In genomic region chr3:112773-113172, GRCh38 we compare ENCODE assay signal across 32 cellular contexts.
"Had no signal": no experiment of that assay in that cellular context is flagged by ENCODE, and none has a peak within 500 bp of the region (broad histone marks: within the 10 kb centered on the region; RNA-seq: fewer than 3 reads in every experiment).

No MANE protein-coding gene starts in this region.

- H3K36me3 ChIP-seq: MG63 had no signal

- H3K9me3 ChIP-seq: MG63 had no signal

- DNase-seq: Karpas-422, Kasumi-1, MG63, MM.1S, MV-4-11, NCI-H1048, NCI-H1092, NCI-H1092 treated with DMSO at 0.1 percent for 48 hours, NCI-H1105, NCI-H1105 treated with DMSO at 0.1 percent for 48 hours, NCI-H1417 treated with DMSO at 0.1 percent for 48 hours, NCI-H1436, NCI-H1436 treated with DMSO at 0.1 percent for 48 hours, NCI-H1694, NCI-H1694 treated with DMSO at 0.1 percent for 48 hours, NCI-H187, NCI-H187 treated with DMSO at 0.1 percent for 48 hours, NCI-H1930, NCI-H2029, NCI-H2029 treated with DMSO at 0.1 percent for 48 hours, NCI-H2081, NCI-H2081 treated with DMSO at 0.1 percent for 48 hours, NCI-H2107, NCI-H2171, NCI-H2171 treated with DMSO at 0.1 percent for 48 hours, NCI-H2227 treated with DMSO at 0.1 percent for 48 hours, NCI-H226, NCI-H446, NCI-H446 treated with DMSO at 0.1 percent for 48 hours, NCI-H510A, NCI-H510A treated with DMSO at 0.1 percent for 48 hours, NCI-H524 treated with DMSO at 0.1 percent for 48 hours had no signal

- H3K4me3 ChIP-seq: MG63 had no signal

- H3K27me3 ChIP-seq: MG63 had no signal
